In the genomic region with DNA sequence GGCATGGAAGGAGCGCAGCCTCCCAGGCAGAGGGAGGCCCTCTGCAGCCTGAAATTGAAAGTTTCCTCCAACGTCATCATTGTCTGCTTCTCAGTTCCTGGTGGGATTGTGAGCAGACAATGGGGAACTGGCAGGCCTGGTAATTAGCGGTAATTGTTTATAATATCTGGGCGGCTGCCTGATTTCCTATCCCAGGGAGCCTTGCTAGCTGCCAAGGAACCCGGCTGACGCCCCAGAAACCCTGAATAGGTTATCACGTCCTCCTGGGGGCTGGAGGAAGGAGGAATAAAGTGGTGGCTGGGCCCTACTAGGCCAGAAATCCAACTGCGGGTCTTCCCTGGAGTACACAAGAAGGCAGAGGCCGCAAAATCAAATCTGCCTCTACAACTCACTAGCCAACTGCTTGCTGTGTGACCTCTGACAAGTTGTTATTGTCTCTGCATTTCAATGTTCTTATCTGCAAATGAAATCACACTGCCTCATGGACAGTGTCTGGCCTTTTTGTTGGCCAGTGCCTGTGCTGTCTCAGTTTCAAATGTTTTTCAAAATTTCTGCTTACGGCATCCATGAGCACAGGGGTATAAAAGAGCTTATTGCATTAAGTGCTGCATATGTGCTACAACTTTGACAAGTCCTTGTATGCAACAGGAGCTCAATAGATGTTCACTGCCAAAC, we compare ENCODE assay signal across 27 cellular contexts. TPM values are rescaled to one million over a fixed set of nuclear protein-coding genes. Genes with fewer than 3 reads are reported as not detected.
DNase-seq lines count a peak whose midpoint lies in the region; ATAC-seq and TF ChIP-seq lines count a peak whose summit lies in the region.
"Had no signal": no experiment of that assay in that cellular context is flagged by ENCODE, and none has a peak within 500 bp of the region (broad histone marks: within the 10 kb centered on the region; RNA-seq: fewer than 3 reads in every experiment).

No MANE protein-coding gene starts in this region.

- CTCF ChIA-PET in WTC11 (lab: Charles Lee), result interaction anchor here (1.1 to 4.3 kb wide), 3 partner anchors 12 to 23 kb away, joined by 3 to 18 read pairs (median 5); no protein-coding TSS in a partner anchor

- peaks cover 7% of the 10 kb centered on the region; the same call in 1 of the 2 replicates for H3K4me1 Mint-ChIP-seq in WTC11
- H3K4me1 Mint-ChIP-seq: IgD-negative memory B cell, mesothelial cell of epicardium, nephron had no signal

- POLR2A ChIA-PET in WTC11 (lab: Charles Lee), result no interaction called here

- H3K4me1 ChIP-seq in right atrium auricular region, result peaks cover 0 to 21% of the 10 kb centered on the region in 2 donors
- H3K4me1 ChIP-seq: SJCRH30 had no signal

- TF ChIP-seq CTCF in right atrium auricular region (IDR thresholded peaks at IDR 0.05) (no peak), WTC11 (IDR thresholded peaks at IDR 0.05) (no peak)

- H3K27ac Mint-ChIP-seq in WTC11, result no peak overlapping the region
- H3K27ac Mint-ChIP-seq: IgD-negative memory B cell; mesothelial cell of epicardium; nephron; progenitor cell of endocrine pancreas; stimulated activated naive CD8-positive, alpha-beta T cell treated with anti-CD3 and anti-CD28 coated beads, Interleukin-15, Interleukin-2, amounts not matched to agents 100 ng/mL and 50 ng/mL, for 24 hours had no signal

- ATAC-seq in SK-N-SH treated with all-trans-retinoic acid at 6 μM for 48 hours, result no peak; the same call in 2 of the 3 replicates
- no peak for ATAC-seq in WTC11

- no peak overlapping the region for H3K4me3 ChIP-seq in right atrium auricular region
- H3K4me3 ChIP-seq: SJCRH30 had no signal

- H3K36me3 Mint-ChIP-seq in WTC11, result no peaks in the 10 kb centered on the region
- H3K36me3 Mint-ChIP-seq: IgD-negative memory B cell, mesothelial cell of epicardium had no signal

- no peaks in the 10 kb centered on the region for H3K9me3 Mint-ChIP-seq in WTC11
- H3K9me3 Mint-ChIP-seq: IgD-negative memory B cell; mesothelial cell of epicardium; nephron; stimulated activated naive CD8-positive, alpha-beta T cell treated with anti-CD3 and anti-CD28 coated beads, Interleukin-15, Interleukin-2, amounts not matched to agents 100 ng/mL and 50 ng/mL, for 24 hours had no signal

- no peaks in the 10 kb centered on the region for H3K9me3 ChIP-seq in right atrium auricular region
- H3K9me3 ChIP-seq: SJCRH30 had no signal

- H3K27me3 Mint-ChIP-seq in WTC11 (ENCODE audit: low read depth), result no peaks in the 10 kb centered on the region

- no peaks in the 10 kb centered on the region for H3K36me3 ChIP-seq in right atrium auricular region
- H3K36me3 ChIP-seq: SJCRH30 had no signal

- H3K27ac ChIP-seq in right atrium auricular region, result peak overlapping the region; percentile 47 to 65
- H3K27ac ChIP-seq: 22Rv1, SJCRH30, WERI-Rb-1 had no signal

- H3K4me3 Mint-ChIP-seq in WTC11, result no peak overlapping the region
- H3K4me3 Mint-ChIP-seq: IgD-negative memory B cell; mesothelial cell of epicardium; nephron; stimulated activated naive CD8-positive, alpha-beta T cell treated with anti-CD3 and anti-CD28 coated beads, Interleukin-15, Interleukin-2, amounts not matched to agents 100 ng/mL and 50 ng/mL, for 24 hours had no signal

- peak in 2 of 3 experiments; percentile 36 to 65 for DNase-seq in NCI-H1417 (lab: John Stamatoyannopoulos, UW)
- DNase-seq in NCI-H1417 treated with DMSO at 0.1 percent for 48 hours (lab: John Stamatoyannopoulos, UW), result no peak
- no peak for DNase-seq in right atrium auricular region (ENCODE audit: low spot score)
- DNase-seq in retina, result peak; percentile 85
- no peak for DNase-seq in WTC11 (ENCODE audit: low spot score)
- DNase-seq in D341Med (ENCODE audit: low spot score), result no peak
- no peak for DNase-seq in DMS79 (lab: John Stamatoyannopoulos, UW)
- DNase-seq: activated gamma-delta T cell; AML-193; foreskin fibroblast; kidney; MM.1S; NCI-H510A treated with DMSO at 0.1 percent for 48 hours; SJCRH30; small intestine; stimulated activated CD4-positive, alpha-beta T cell treated with anti-CD3 and anti-CD28 coated beads, Interleukin-2, amount 100 ng/mL, for 48 hours; WERI-Rb-1 had no signal

- H3K27me3 ChIP-seq in right atrium auricular region, result no peaks in the 10 kb centered on the region

TF ChIP-seq in SK-N-SH treated with all-trans-retinoic acid at 6 μM for 48 hours, 23 proteins besides CTCF, POLR2A, EP300 and RAD21:
- TF ChIP-seq BACH2 (CRISPR knock-in tag; IDR thresholded peaks at IDR 0.05; ENCODE audit: borderline replicate concordance) (no peak), TCF4 (CRISPR knock-in tag; IDR thresholded peaks at IDR 0.05; ENCODE audit: borderline replicate concordance) (0 out of 2 replicates have a peak, but pooled peaks have one; percentile 41)
- TF ChIP-seq, protein P1, sequence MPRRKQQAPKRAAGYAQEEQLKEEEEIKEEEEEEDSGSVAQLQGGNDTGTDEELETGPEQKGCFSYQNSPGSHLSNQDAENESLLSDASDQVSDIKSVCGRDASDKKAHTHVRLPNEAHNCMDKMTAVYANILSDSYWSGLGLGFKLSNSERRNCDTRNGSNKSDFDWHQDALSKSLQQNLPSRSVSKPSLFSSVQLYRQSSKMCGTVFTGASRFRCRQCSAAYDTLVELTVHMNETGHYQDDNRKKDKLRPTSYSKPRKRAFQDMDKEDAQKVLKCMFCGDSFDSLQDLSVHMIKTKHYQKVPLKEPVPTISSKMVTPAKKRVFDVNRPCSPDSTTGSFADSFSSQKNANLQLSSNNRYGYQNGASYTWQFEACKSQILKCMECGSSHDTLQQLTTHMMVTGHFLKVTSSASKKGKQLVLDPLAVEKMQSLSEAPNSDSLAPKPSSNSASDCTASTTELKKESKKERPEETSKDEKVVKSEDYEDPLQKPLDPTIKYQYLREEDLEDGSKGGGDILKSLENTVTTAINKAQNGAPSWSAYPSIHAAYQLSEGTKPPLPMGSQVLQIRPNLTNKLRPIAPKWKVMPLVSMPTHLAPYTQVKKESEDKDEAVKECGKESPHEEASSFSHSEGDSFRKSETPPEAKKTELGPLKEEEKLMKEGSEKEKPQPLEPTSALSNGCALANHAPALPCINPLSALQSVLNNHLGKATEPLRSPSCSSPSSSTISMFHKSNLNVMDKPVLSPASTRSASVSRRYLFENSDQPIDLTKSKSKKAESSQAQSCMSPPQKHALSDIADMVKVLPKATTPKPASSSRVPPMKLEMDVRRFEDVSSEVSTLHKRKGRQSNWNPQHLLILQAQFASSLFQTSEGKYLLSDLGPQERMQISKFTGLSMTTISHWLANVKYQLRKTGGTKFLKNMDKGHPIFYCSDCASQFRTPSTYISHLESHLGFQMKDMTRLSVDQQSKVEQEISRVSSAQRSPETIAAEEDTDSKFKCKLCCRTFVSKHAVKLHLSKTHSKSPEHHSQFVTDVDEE (CRISPR knock-in tag; IDR thresholded peaks at IDR 0.05), result 0 out of 2 replicates have a peak, but pooled peaks have one; percentile 17

TF ChIP-seq in WTC11, 78 proteins besides CTCF, POLR2A, EP300 and RAD21:
- TF ChIP-seq OVOL2 (CRISPR knock-in tag; IDR thresholded peaks at IDR 0.05; ENCODE audit: borderline replicate concordance) (no peak), NR1H2 (CRISPR knock-in tag; IDR thresholded peaks at IDR 0.05) (no peak), GABPB1 (CRISPR knock-in tag; IDR thresholded peaks at IDR 0.05) (no peak), JUN (CRISPR knock-in tag; IDR thresholded peaks at IDR 0.05) (no peak)
- TF ChIP-seq, protein P2, sequence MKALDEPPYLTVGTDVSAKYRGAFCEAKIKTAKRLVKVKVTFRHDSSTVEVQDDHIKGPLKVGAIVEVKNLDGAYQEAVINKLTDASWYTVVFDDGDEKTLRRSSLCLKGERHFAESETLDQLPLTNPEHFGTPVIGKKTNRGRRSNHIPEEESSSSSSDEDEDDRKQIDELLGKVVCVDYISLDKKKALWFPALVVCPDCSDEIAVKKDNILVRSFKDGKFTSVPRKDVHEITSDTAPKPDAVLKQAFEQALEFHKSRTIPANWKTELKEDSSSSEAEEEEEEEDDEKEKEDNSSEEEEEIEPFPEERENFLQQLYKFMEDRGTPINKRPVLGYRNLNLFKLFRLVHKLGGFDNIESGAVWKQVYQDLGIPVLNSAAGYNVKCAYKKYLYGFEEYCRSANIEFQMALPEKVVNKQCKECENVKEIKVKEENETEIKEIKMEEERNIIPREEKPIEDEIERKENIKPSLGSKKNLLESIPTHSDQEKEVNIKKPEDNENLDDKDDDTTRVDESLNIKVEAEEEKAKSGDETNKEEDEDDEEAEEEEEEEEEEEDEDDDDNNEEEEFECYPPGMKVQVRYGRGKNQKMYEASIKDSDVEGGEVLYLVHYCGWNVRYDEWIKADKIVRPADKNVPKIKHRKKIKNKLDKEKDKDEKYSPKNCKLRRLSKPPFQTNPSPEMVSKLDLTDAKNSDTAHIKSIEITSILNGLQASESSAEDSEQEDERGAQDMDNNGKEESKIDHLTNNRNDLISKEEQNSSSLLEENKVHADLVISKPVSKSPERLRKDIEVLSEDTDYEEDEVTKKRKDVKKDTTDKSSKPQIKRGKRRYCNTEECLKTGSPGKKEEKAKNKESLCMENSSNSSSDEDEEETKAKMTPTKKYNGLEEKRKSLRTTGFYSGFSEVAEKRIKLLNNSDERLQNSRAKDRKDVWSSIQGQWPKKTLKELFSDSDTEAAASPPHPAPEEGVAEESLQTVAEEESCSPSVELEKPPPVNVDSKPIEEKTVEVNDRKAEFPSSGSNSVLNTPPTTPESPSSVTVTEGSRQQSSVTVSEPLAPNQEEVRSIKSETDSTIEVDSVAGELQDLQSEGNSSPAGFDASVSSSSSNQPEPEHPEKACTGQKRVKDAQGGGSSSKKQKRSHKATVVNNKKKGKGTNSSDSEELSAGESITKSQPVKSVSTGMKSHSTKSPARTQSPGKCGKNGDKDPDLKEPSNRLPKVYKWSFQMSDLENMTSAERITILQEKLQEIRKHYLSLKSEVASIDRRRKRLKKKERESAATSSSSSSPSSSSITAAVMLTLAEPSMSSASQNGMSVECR (CRISPR knock-in tag; IDR thresholded peaks at IDR 0.05; ENCODE audit: borderline replicate concordance), result no peak

RNA-seq across cellular contexts. Expression of a gene that starts 16.9 kb away (rescaled TPM):
- total RNA-seq in right atrium auricular region, result 1 to 10 TPM; 1.4 to 3.7 TPM
- total RNA-seq in WTC11 (2021), result 0.24 to 0.37 TPM (median 0.32 TPM) in 3 replicates
- total RNA-seq: dermis microvascular lymphatic vessel endothelial cell; SJCRH30; T-helper 2 cell treated with Interferon-gamma antibody and Interleukin-4, amounts not matched to agents 100 ng/mL and 5 ng/mL, for 36 hours had no signal

RNA-seq across cellular contexts. Expression of a gene that starts 47.4 kb away (rescaled TPM):
- total RNA-seq in right atrium auricular region (100 to 1,000 TPM in 1 of 2 donors, 10 to 100 TPM in 1; 85.1 to 118 TPM), WTC11 (2021) (0.16 to 0.37 TPM (median 0.23 TPM) in 3 replicates)
- total RNA-seq: bronchial epithelial cell; dermis microvascular lymphatic vessel endothelial cell; mesothelial cell of epicardium; progenitor cell of endocrine pancreas; SJCRH30; T-helper 2 cell treated with Interferon-gamma antibody and Interleukin-4, amounts not matched to agents 100 ng/mL and 5 ng/mL, for 36 hours had no signal

RNA-seq across cellular contexts. Expression of a gene that starts 47.7 kb away (rescaled TPM):
- total RNA-seq in right atrium auricular region (1 to 10 TPM in 1 of 2 donors, under 1 TPM in 1; 0.47 to 1.5 TPM), WTC11 (2021) (24.8 to 27.4 TPM (median 27.3 TPM) in 3 replicates)
- total RNA-seq: bronchial epithelial cell; dermis microvascular lymphatic vessel endothelial cell; SJCRH30; T-helper 2 cell treated with Interferon-gamma antibody and Interleukin-4, amounts not matched to agents 100 ng/mL and 5 ng/mL, for 36 hours had no signal

Comparison
In these comparisons a context has a peak if more than half of its experiments do, and no peak if none do; other contexts are left out.
1. DNase-seq: peak in NCI-H1417 (2 of 3) and retina (single experiment); none in NCI-H1417 treated with DMSO at 0.1 percent for 48 hours (single experiment), right atrium auricular region (single experiment), WTC11 (single experiment), D341Med (single experiment) and DMS79 (single experiment).
2. RNA of a gene that starts 47.4 kb away (total RNA-seq): 85.1 to 118 TPM in right atrium auricular region; 0.16 to 0.37 TPM in WTC11; every median in the first group is over 10 times any median in the second.
3. RNA of a gene that starts 47.7 kb away (total RNA-seq): 24.8 to 27.4 TPM in WTC11; 0.47 to 1.5 TPM in right atrium auricular region; every median in the first group is over 10 times any median in the second.